9 cellular contexts compared by ENCODE assay signal in the genomic region with DNA sequence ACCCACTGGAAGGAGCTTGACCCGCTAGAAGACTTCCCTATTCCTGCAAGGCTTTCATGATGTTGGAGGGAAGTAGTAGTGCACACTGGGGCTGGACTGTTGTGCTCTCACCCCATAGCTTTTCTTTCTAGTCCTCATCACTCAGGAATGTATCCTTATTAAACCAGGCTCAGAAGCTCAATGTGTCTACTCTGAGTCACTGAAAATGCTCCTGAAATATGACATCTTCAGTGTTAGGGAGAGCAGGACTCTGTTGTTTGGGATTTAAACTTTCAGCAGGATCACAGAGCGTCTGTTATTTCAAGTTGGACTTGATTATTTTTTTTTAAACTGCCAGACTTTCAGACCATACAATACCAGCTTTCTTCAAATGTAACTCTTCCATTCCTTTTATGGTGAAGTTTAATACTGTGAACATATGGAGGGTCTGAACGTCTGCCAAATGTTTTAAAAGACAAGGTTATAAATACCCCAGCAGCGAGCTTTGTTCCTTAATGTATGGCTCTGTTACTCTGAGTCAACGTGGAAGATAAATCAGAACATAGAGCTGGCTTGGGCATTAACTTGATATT.
DNase-seq lines count a peak whose midpoint lies in the region; ATAC-seq and TF ChIP-seq lines count a peak whose summit lies in the region.
"Had no signal": no experiment of that assay in that cellular context is flagged by ENCODE, and none has a peak within 500 bp of the region (broad histone marks: within the 10 kb centered on the region; RNA-seq: fewer than 3 reads in every experiment).

No MANE protein-coding gene starts in this region.

- H3K27me3 ChIP-seq in kidney epithelial cell (ENCODE audit: control insufficient read depth, insufficient read depth, low read length) (no peaks in the 10 kb centered on the region), HAP-1 (ENCODE audit: low read depth) (no peaks in the 10 kb centered on the region)
- H3K27me3 ChIP-seq: neutrophil had no signal

- no peaks in the 10 kb centered on the region for H3K4me1 ChIP-seq in HAP-1

- H3K9me3 ChIP-seq in HAP-1, result no peaks in the 10 kb centered on the region
- H3K9me3 ChIP-seq: neutrophil had no signal

- no peaks in the 10 kb centered on the region for H3K4me1 Mint-ChIP-seq in activated CD4-positive, alpha-beta T cell treated with anti-CD3 and anti-CD28 coated beads, Interleukin-2, amount 10 ng/mL, durations not matched to agents 24 days and 14 days

- in situ Hi-C loops in astrocyte of the cerebellum (cut with HindIII; ENCODE audit: low sequenced_read_pairs) (no loop called here), HAP-1 (cut with MboI; ENCODE audit: low sequenced_read_pairs) (no loop called here)

- CTCF ChIA-PET in AG04449 (lab: Yijun Ruan, JAX), result interaction anchor here (0.8 kb wide), 1 partner anchor 253 kb away, joined by 3 read pairs; no protein-coding TSS in a partner anchor

- H3K36me3 ChIP-seq in kidney epithelial cell (ENCODE audit: control insufficient read depth, insufficient read depth, low read length), result no peaks in the 10 kb centered on the region
- no peaks in the 10 kb centered on the region for H3K36me3 ChIP-seq in HAP-1 (replicated peaks)
- H3K36me3 ChIP-seq: neutrophil had no signal

- peaks cover 3% of the 10 kb centered on the region for H3K9me3 Mint-ChIP-seq in activated CD4-positive, alpha-beta T cell treated with anti-CD3 and anti-CD28 coated beads, Interleukin-2, amount 10 ng/mL, durations not matched to agents 24 days and 14 days

- no peak overlapping the region for H3K27ac Mint-ChIP-seq in activated CD4-positive, alpha-beta T cell treated with anti-CD3 and anti-CD28 coated beads, Interleukin-2, amount 10 ng/mL, durations not matched to agents 24 days and 14 days

- intact Hi-C loops in activated CD4-positive, alpha-beta T cell treated with anti-CD3 and anti-CD28 coated beads, Interleukin-2, amount 10 ng/mL, durations not matched to agents 24 days and 14 days (cut with micrococcal nuclease), result no loop called here

- peak; percentile 98 for DNase-seq in AG04449 (ENCODE audit: low read depth, low spot score)
- DNase-seq in HT1080 (ENCODE audit: low read depth), result peak; percentile 91
- peak; percentile 74 for DNase-seq in astrocyte of the cerebellum (ENCODE audit: low read depth)
- peak; percentile 70 for DNase-seq in kidney epithelial cell (ENCODE audit: low read depth)
- DNase-seq in activated CD4-positive, alpha-beta T cell treated with anti-CD3 and anti-CD28 coated beads, Interleukin-2, amount 10 ng/mL, durations not matched to agents 24 days and 14 days, result no peak
- no peak for DNase-seq in HAP-1 (ENCODE audit: low spot score in 2 of 2)
- no peak for DNase-seq in Ammon's horn (ENCODE audit: low spot score)

- POLR2A ChIA-PET in AG04449 (lab: Yijun Ruan, JAX), result interaction anchor here (0.6 to 1.7 kb wide), 13 partner anchors 14 to 722 kb away, joined by 3 to 11 read pairs (median 3); a partner anchor contains a TSS

- H3K36me3 Mint-ChIP-seq in activated CD4-positive, alpha-beta T cell treated with anti-CD3 and anti-CD28 coated beads, Interleukin-2, amount 10 ng/mL, durations not matched to agents 24 days and 14 days (ENCODE audit: low read depth), result no peaks in the 10 kb centered on the region

- H3K4me3 Mint-ChIP-seq in activated CD4-positive, alpha-beta T cell treated with anti-CD3 and anti-CD28 coated beads, Interleukin-2, amount 10 ng/mL, durations not matched to agents 24 days and 14 days, result no peak overlapping the region

- no peak overlapping the region for H3K4me3 ChIP-seq in AG04449 (ENCODE audit: low read depth, low read length)
- H3K4me3 ChIP-seq in astrocyte of the cerebellum (ENCODE audit: low read depth, low read length), result no peak overlapping the region
- no peak overlapping the region for H3K4me3 ChIP-seq in kidney epithelial cell (ENCODE audit: low read depth, low read length)
- no peak overlapping the region for H3K4me3 ChIP-seq in HAP-1

- TF ChIP-seq CTCF in AG04449 (IDR thresholded peaks at IDR 0.05; ENCODE audit: insufficient read depth, low read length, missing control alignments) (no peak), astrocyte of the cerebellum (IDR thresholded peaks at IDR 0.05; ENCODE audit: low read depth, low read length, missing control alignments) (no peak), kidney epithelial cell (IDR thresholded peaks at IDR 0.05; ENCODE audit: insufficient read depth, low read length, poor library complexity, severe bottlenecking) (no peak)

- no peak for ATAC-seq in GM18870 (IDR thresholded peaks at IDR 0.05; ENCODE audit: unreplicated experiment)

- no peaks in the 10 kb centered on the region for H3K27me3 Mint-ChIP-seq in activated CD4-positive, alpha-beta T cell treated with anti-CD3 and anti-CD28 coated beads, Interleukin-2, amount 10 ng/mL, durations not matched to agents 24 days and 14 days

Comparison
In these comparisons a context has a peak if more than half of its experiments do, and no peak if none do; other contexts are left out.
1. DNase-seq: peak in AG04449 (single experiment), HT1080 (single experiment), astrocyte of the cerebellum (single experiment) and kidney epithelial cell (single experiment); none in activated CD4-positive, alpha-beta T cell treated with anti-CD3 and anti-CD28 coated beads, Interleukin-2, amount 10 ng/mL, durations not matched to agents 24 days and 14 days (single experiment), HAP-1 (0 of 2) and Ammon's horn (single experiment).